Comparison of ENCODE assay signal across 28 cellular contexts in genomic region chr22:20184501-20185145, GRCh38. TPM values are rescaled to one million over a fixed set of nuclear protein-coding genes. Genes with fewer than 3 reads are reported as not detected.
"Had no signal": no experiment of that assay in that cellular context is flagged by ENCODE, and none has a peak within 500 bp of the region (broad histone marks: within the 10 kb centered on the region; RNA-seq: fewer than 3 reads in every experiment).

No MANE protein-coding gene starts in this region.

- DNase-seq: heart left ventricle; hypothalamus; immature natural killer cell; kidney; left colon; left lung; mesendoderm; naive B cell; natural killer cell; nephron progenitor cell; nucleus accumbens; retina; right cardiac atrium; stimulated activated CD4-positive, alpha-beta T cell treated with anti-CD3 and anti-CD28 coated beads, Interleukin-12 subunit alpha, Interleukin-12 subunit beta, amount 100 ng/mL, for 4 hours; stimulated activated CD4-positive, alpha-beta T cell treated with anti-CD3 and anti-CD28 coated beads, Interleukin-15, amount 100 ng/mL, for 24 hours; stimulated activated CD4-positive, alpha-beta T cell treated with anti-CD3 and anti-CD28 coated beads, Interleukin-2, amount 100 ng/mL, for 24 hours; stimulated activated CD4-positive, alpha-beta T cell treated with anti-CD3 and anti-CD28 coated beads, Interleukin-4, amount 100 ng/mL, for 1 hour; stimulated activated naive CD4-positive, alpha-beta T cell; tibial artery; uterus had no signal

- H2AFZ ChIP-seq: parathyroid adenoma had no signal

- H3K9me3 ChIP-seq: heart left ventricle, left lung, suprapubic skin, thoracic aorta, tibial artery, uterus had no signal

- H3K27ac ChIP-seq: heart left ventricle, left lung, parathyroid adenoma, skin epidermis, suprapubic skin, thoracic aorta, tibial artery, uterus had no signal

- H3K36me3 ChIP-seq: heart left ventricle, left lung, suprapubic skin, thoracic aorta, tibial artery, uterus had no signal

- H3K9ac ChIP-seq: parathyroid adenoma had no signal

- H3K4me1 ChIP-seq: heart left ventricle, left lung, parathyroid adenoma, suprapubic skin, tibial artery, uterus had no signal

- H3K79me2 ChIP-seq: parathyroid adenoma had no signal

- ATAC-seq: heart left ventricle, left colon, left lung, natural killer cell, right cardiac atrium, sciatic nerve had no signal

- H3K27me3 ChIP-seq: left lung, suprapubic skin, uterus had no signal

- H3K4me3 ChIP-seq: heart left ventricle, left lung, lung, skin epidermis, suprapubic skin, thoracic aorta, tibial artery, uterus had no signal

RNA-seq across cellular contexts. Expression of gene CCDC188, which starts 33.8 kb away (rescaled TPM):
- total RNA-seq: mesothelial cell of epicardium, mononuclear cell, thoracic aorta had no signal
